Comparison of ENCODE assay signal across 21 cellular contexts in genomic region chr10:108424656-108425055, GRCh38.
DNase-seq lines count a peak whose midpoint lies in the region; ATAC-seq and TF ChIP-seq lines count a peak whose summit lies in the region.
"Had no signal": no experiment of that assay in that cellular context is flagged by ENCODE, and none has a peak within 500 bp of the region (broad histone marks: within the 10 kb centered on the region; RNA-seq: fewer than 3 reads in every experiment).

No MANE protein-coding gene starts in this region.

- no peak for ATAC-seq in GM19397 (IDR thresholded peaks at IDR 0.05; ENCODE audit: unreplicated experiment)
- ATAC-seq in GM18907 (IDR thresholded peaks at IDR 0.05; ENCODE audit: unreplicated experiment) = no peak
- ATAC-seq: activated CD8-positive, alpha-beta T cell treated with anti-CD3 and anti-CD28 coated beads for 36 hours; activated T-cell treated with anti-CD3 and anti-CD28 coated beads, Interleukin-2, amount 50 U/mL, for 4 hours; effector memory CD8-positive, alpha-beta T cell had no signal

- TF ChIP-seq CTCF in AG09309 (IDR thresholded peaks at IDR 0.05; ENCODE audit: control insufficient read depth, insufficient read depth, low read depth, low read length, missing control alignments) (no peak), cardiac fibroblast (IDR thresholded peaks at IDR 0.05; ENCODE audit: low read depth, low read length) (no peak), kidney epithelial cell (IDR thresholded peaks at IDR 0.05; ENCODE audit: insufficient read depth, low read length, poor library complexity, severe bottlenecking) (no peak)

- DNase-seq in AG09309 (ENCODE audit: low read depth) (peak; percentile 10), RKO (ENCODE audit: low spot score) (peak; percentile 0), cardiac fibroblast (ENCODE audit: low read depth in 2 of 2) (peak; percentile 46 to 56), kidney epithelial cell (ENCODE audit: low read depth) (peak; percentile 2), SIG-M5 treated with dmso at 0.1 percent for 504 hours (lab: John Stamatoyannopoulos, UW; ENCODE audit: unreplicated experiment) (no peak), iPS-NIHi11 (ENCODE audit: low spot score) (no peak)
- DNase-seq: ACHN; activated B cell treated with CpG ODN at 0.5 μM for 24 hours; activated CD8-positive, alpha-beta T cell treated with anti-CD3 and anti-CD28 coated beads for 36 hours; activated T-cell treated with anti-CD3 and anti-CD28 coated beads, Interleukin-2, amount 50 U/mL, for 4 hours; effector memory CD8-positive, alpha-beta T cell; left ventricle myocardium inferior; NCI-H1105; NCI-H524 treated with DMSO at 0.1 percent for 48 hours; nucleus accumbens; SIG-M5; stimulated activated naive CD4-positive, alpha-beta T cell treated with Interleukin-2 at 50 U/mL for 16 hours; transverse colon had no signal

- H3K27me3 ChIP-seq in kidney epithelial cell (ENCODE audit: control insufficient read depth, insufficient read depth, low read length) = no peaks in the 10 kb centered on the region
- H3K27me3 ChIP-seq: right atrium auricular region, transverse colon had no signal

- no peaks in the 10 kb centered on the region for H3K36me3 ChIP-seq in kidney epithelial cell (ENCODE audit: control insufficient read depth, insufficient read depth, low read length)
- H3K36me3 ChIP-seq: left ventricle myocardium inferior, right atrium auricular region, transverse colon had no signal

- H3K4me3 ChIP-seq in AG09309 (ENCODE audit: control insufficient read depth, low read depth, low read length) (no peak overlapping the region), cardiac fibroblast (replicated peaks in 1 of 2; ENCODE audit: low read depth in 2 of 2, low read length in 2 of 2) (no peak overlapping the region), kidney epithelial cell (ENCODE audit: low read depth, low read length) (no peak overlapping the region)
- H3K4me3 ChIP-seq: left ventricle myocardium inferior, right atrium auricular region, transverse colon had no signal

Comparison
In these comparisons a context has a peak if more than half of its experiments do, and no peak if none do; other contexts are left out.
1. DNase-seq: peak in AG09309 (single experiment), RKO (single experiment), cardiac fibroblast (2 of 2) and kidney epithelial cell (single experiment); none in SIG-M5 treated with dmso at 0.1 percent for 504 hours (single experiment) and iPS-NIHi11 (single experiment).